1 cellular context compared by ENCODE assay signal in genomic region chr2:113390133-113390849, GRCh38.
TF ChIP-seq lines count a peak whose summit lies in the region.

No MANE protein-coding gene starts in this region.

TF ChIP-seq in GM12878, 131 proteins besides CTCF, POLR2A, EP300 and RAD21 (continued from another document):
- no peak; the same call in 1 of the 2 replicates for TF ChIP-seq ATF2 (IDR thresholded peaks at IDR 0.05; ENCODE audit: low read length)
- TF ChIP-seq MYC (IDR thresholded peaks at IDR 0.05; ENCODE audit: insufficient read depth, insufficient read length, insufficient replicate concordance, low read length, severe bottlenecking): no peak
- no peak for TF ChIP-seq KLF5 (IDR thresholded peaks at IDR 0.05; ENCODE audit: partially characterized antibody)
- no peak for TF ChIP-seq STAT1 (conservative IDR thresholded peaks at IDR 0.05)
- no peak for TF ChIP-seq CBX3 (IDR thresholded peaks at IDR 0.05; ENCODE audit: borderline replicate concordance, low read depth)
- no peak; the same call in 1 of the 2 replicates for TF ChIP-seq NBN (IDR thresholded peaks at IDR 0.05)
- no peak for TF ChIP-seq MLLT1 (IDR thresholded peaks at IDR 0.05)
- TF ChIP-seq PBX3 (IDR thresholded peaks at IDR 0.05; ENCODE audit: insufficient replicate concordance, low read depth, low read length): no peak
- TF ChIP-seq ZZZ3 (IDR thresholded peaks at IDR 0.05; ENCODE audit: control insufficient read depth, insufficient read length, low read depth): no peak
- peak in 1 of 2 experiments; percentile 55; a peak in 1 of 4 replicates for TF ChIP-seq ETV6 (conservative IDR thresholded peaks at IDR 0.05 in 1 of 2, IDR thresholded peaks at IDR 0.05 in 1 of 2; ENCODE audit: borderline replicate concordance in 1 of 2, low read depth in 1 of 2)
- TF ChIP-seq YY1 (IDR thresholded peaks at IDR 0.05; ENCODE audit: low read depth, low read length): no peak
- 0 out of 2 replicates have a peak, but pooled peaks have one; percentile 47 for TF ChIP-seq BACH1 (IDR thresholded peaks at IDR 0.05; ENCODE audit: borderline replicate concordance)
- no peak for TF ChIP-seq SMAD5 (IDR thresholded peaks at IDR 0.05; ENCODE audit: low read depth)
- no peak for TF ChIP-seq TAF1 (IDR thresholded peaks at IDR 0.05; ENCODE audit: borderline replicate concordance, low read depth, low read length)
- no peak for TF ChIP-seq ASH2L (IDR thresholded peaks at IDR 0.05; ENCODE audit: borderline replicate concordance, low read depth)
- no peak for TF ChIP-seq IRF4 (IDR thresholded peaks at IDR 0.05; ENCODE audit: low read depth, low read length)
- peak; percentile 44 for TF ChIP-seq CUX1 (IDR thresholded peaks at IDR 0.05; ENCODE audit: insufficient replicate concordance, low read depth, low read length)
- TF ChIP-seq USF1 (IDR thresholded peaks at IDR 0.05; ENCODE audit: borderline replicate concordance, extremely low read length, insufficient read depth, low read depth, low read length): no peak
- no peak for TF ChIP-seq ZNF687 (IDR thresholded peaks at IDR 0.05)
- no peak for TF ChIP-seq ZBTB4 (CRISPR knock-in tag; IDR thresholded peaks at IDR 0.05)
